Comparison of ENCODE assay signal across 30 cellular contexts in the genomic region with DNA sequence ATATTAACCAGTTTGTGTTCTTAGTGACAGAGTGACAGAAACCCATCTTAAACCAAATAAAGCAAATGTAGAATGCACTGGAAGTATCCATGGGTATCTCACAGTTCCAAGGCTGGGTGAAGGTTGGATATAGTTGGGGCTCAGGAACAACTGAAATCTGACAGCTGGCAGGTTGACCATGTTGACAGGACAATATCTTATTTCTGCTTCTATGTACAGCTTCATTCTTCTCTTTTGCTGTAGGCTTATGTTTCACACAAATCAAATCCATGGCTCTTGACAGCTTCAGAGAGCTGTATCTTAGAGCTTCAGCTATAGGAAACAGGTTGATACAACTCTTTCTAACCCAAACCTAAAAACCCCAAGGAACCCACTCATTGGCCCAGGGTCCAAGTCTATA.
"Had no signal": no experiment of that assay in that cellular context is flagged by ENCODE, and none has a peak within 500 bp of the region (broad histone marks: within the 10 kb centered on the region; RNA-seq: fewer than 3 reads in every experiment).

No MANE protein-coding gene starts in this region.

- H3K9me3 Mint-ChIP-seq: natural killer cell; neural progenitor cell; stimulated activated effector memory CD8-positive, alpha-beta T cell treated with anti-CD3 and anti-CD28 coated beads, Interleukin-12 subunit alpha, Interleukin-12 subunit beta, amount 100 ng/mL, for 72 hours; stimulated activated naive CD8-positive, alpha-beta T cell treated with anti-CD3 and anti-CD28 coated beads, Interleukin-15, amount 100 ng/mL, for 72 hours had no signal

- DNase-seq: naive thymus-derived CD4-positive, alpha-beta T cell; natural killer cell; occipital lobe; ovary; posterior cingulate gyrus; psoas muscle; right cardiac atrium; right lobe of liver; sigmoid colon; small intestine; stimulated activated CD4-positive, alpha-beta T cell treated with anti-CD3 and anti-CD28 coated beads, Interleukin-15, amount 100 ng/mL, for 24 hours; stimulated activated CD4-positive, alpha-beta T cell treated with anti-CD3 and anti-CD28 coated beads, Interleukin-2, amount 100 ng/mL, for 24 hours; stimulated activated CD4-positive, alpha-beta T cell treated with anti-CD3 and anti-CD28 coated beads, Interleukin-2, amount 100 ng/mL, for 48 hours; stimulated activated CD4-positive, alpha-beta T cell treated with anti-CD3 and anti-CD28 coated beads, Interleukin-4, amount 100 ng/mL, for 24 hours; stimulated activated naive CD4-positive, alpha-beta T cell; stimulated activated naive CD8-positive, alpha-beta T cell treated with anti-CD3 and anti-CD28 coated beads, Interleukin-15, amount 100 ng/mL, for 72 hours; stimulated activated naive CD8-positive, alpha-beta T cell treated with anti-CD3 and anti-CD28 coated beads, Interleukin-15, Interleukin-2, amounts not matched to agents 100 U/mL and 50 U/mL, for 24 hours; substantia nigra; testis; tibial artery; transverse colon; upper lobe of right lung; uterus had no signal

- H3K4me1 ChIP-seq: parathyroid adenoma, right lobe of liver, sigmoid colon, testis, transverse colon, uterus had no signal

- H3K9me3 ChIP-seq: ovary, psoas muscle, right lobe of liver, sigmoid colon, suprapubic skin, testis, tibial artery, transverse colon, upper lobe of right lung, uterus had no signal

- H3K4me1 Mint-ChIP-seq: natural killer cell; stimulated activated effector memory CD8-positive, alpha-beta T cell treated with anti-CD3 and anti-CD28 coated beads, Interleukin-12 subunit alpha, Interleukin-12 subunit beta, amount 100 ng/mL, for 72 hours; stimulated activated naive CD8-positive, alpha-beta T cell treated with anti-CD3 and anti-CD28 coated beads, Interleukin-15, amount 100 ng/mL, for 72 hours had no signal

- H3K36me3 Mint-ChIP-seq: naive thymus-derived CD4-positive, alpha-beta T cell; natural killer cell; neural progenitor cell; stimulated activated effector memory CD8-positive, alpha-beta T cell treated with anti-CD3 and anti-CD28 coated beads, Interleukin-12 subunit alpha, Interleukin-12 subunit beta, amount 100 ng/mL, for 72 hours; type B pancreatic cell had no signal

- H3K36me3 ChIP-seq: neural progenitor cell, ovary, right lobe of liver, sigmoid colon, suprapubic skin, tibial artery, transverse colon, upper lobe of right lung, uterus had no signal

- ATAC-seq: naive thymus-derived CD4-positive, alpha-beta T cell; natural killer cell; right cardiac atrium; right lobe of liver; stimulated activated effector memory CD8-positive, alpha-beta T cell treated with anti-CD3 and anti-CD28 coated beads, Interleukin-12 subunit alpha, Interleukin-12 subunit beta, amount 100 ng/mL, for 72 hours; stimulated activated naive CD8-positive, alpha-beta T cell treated with anti-CD3 and anti-CD28 coated beads, Interleukin-15, amount 100 ng/mL, for 72 hours; stimulated activated naive CD8-positive, alpha-beta T cell treated with anti-CD3 and anti-CD28 coated beads, Interleukin-15, Interleukin-2, amounts not matched to agents 100 U/mL and 50 U/mL, for 24 hours; upper lobe of right lung had no signal

- H3K27me3 Mint-ChIP-seq: progenitor cell of endocrine pancreas; stimulated activated naive CD8-positive, alpha-beta T cell treated with anti-CD3 and anti-CD28 coated beads, Interleukin-15, amount 100 ng/mL, for 72 hours; type B pancreatic cell had no signal

- H3K27me3 ChIP-seq: neural progenitor cell, ovary, right lobe of liver, sigmoid colon, suprapubic skin, testis, tibial artery, transverse colon, upper lobe of right lung, uterus had no signal

- H3K27ac Mint-ChIP-seq: naive thymus-derived CD4-positive, alpha-beta T cell; natural killer cell; neural progenitor cell; progenitor cell of endocrine pancreas; stimulated activated effector memory CD8-positive, alpha-beta T cell treated with anti-CD3 and anti-CD28 coated beads, Interleukin-12 subunit alpha, Interleukin-12 subunit beta, amount 100 ng/mL, for 72 hours; stimulated activated naive CD8-positive, alpha-beta T cell treated with anti-CD3 and anti-CD28 coated beads, Interleukin-15, amount 100 ng/mL, for 72 hours; type B pancreatic cell had no signal

- H3K4me3 Mint-ChIP-seq: naive thymus-derived CD4-positive, alpha-beta T cell; natural killer cell; nephron; neural progenitor cell; stimulated activated effector memory CD8-positive, alpha-beta T cell treated with anti-CD3 and anti-CD28 coated beads, Interleukin-12 subunit alpha, Interleukin-12 subunit beta, amount 100 ng/mL, for 72 hours; stimulated activated naive CD8-positive, alpha-beta T cell treated with anti-CD3 and anti-CD28 coated beads, Interleukin-15, amount 100 ng/mL, for 72 hours; type B pancreatic cell had no signal

- H3K4me3 ChIP-seq: neural progenitor cell, ovary, psoas muscle, right lobe of liver, sigmoid colon, suprapubic skin, testis, tibial artery, transverse colon, upper lobe of right lung, uterus had no signal

- H3K27ac ChIP-seq: neural progenitor cell, ovary, parathyroid adenoma, right lobe of liver, sigmoid colon, suprapubic skin, testis, transverse colon, upper lobe of right lung had no signal
